In the genomic region with DNA sequence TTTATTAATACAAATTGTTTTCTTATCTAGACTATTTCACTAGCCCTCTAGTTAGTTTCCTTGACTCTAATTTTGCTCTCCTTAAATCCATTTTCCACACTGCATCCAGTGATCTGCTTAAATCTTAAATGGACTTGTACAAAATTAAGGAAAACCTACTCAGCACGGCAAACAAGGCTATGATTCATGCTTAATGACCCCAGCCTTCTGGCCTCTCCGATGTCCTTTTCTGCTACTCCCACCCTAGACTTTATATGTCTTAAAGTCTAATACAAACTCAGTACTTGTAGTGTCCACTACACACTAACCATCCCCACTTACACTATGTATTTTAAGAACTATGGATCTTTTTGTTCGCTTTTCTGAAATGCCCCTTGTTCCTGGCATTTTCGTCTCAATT, we compare ENCODE assay signal across 7 cellular contexts. TPM values are rescaled to one million over a fixed set of nuclear protein-coding genes. Genes with fewer than 3 reads are reported as not detected.
DNase-seq lines count a peak whose midpoint lies in the region; ATAC-seq and TF ChIP-seq lines count a peak whose summit lies in the region.

No MANE protein-coding gene starts in this region.

- H3K36me3 ChIP-seq in GM23248 (ENCODE audit: low read depth) = peaks cover 4% of the 10 kb centered on the region; the same call in 1 of the 2 replicates
- H3K36me3 ChIP-seq in skeletal muscle tissue (ENCODE audit: control insufficient read depth in 3 of 3, insufficient read depth in 3 of 3, low read length in 3 of 3) = peaks cover 0 to 4% (median 3%) of the 10 kb centered on the region in 3 donors

- CTCF ChIA-PET in RWPE1 (lab: Yijun Ruan, JAX) = interaction anchor here (0.6 kb wide), 1 partner anchor 346 kb away, joined by 3 read pairs; a partner anchor contains a TSS

- ATAC-seq in activated CD4-positive, CD25-positive, alpha-beta regulatory T cell treated with anti-CD3 and anti-CD28 coated beads, Interleukin-2, amount 50 U/mL, for 24 hours = no peak
- no peak for ATAC-seq in HG03571 (IDR thresholded peaks at IDR 0.05; ENCODE audit: unreplicated experiment)

- peaks cover 26% of the 10 kb centered on the region for H3F3A ChIP-seq in GM23248 (ENCODE audit: insufficient read depth)

- WGBS in GM23248 (ENCODE audit: low coverage in 1 of 2, low lambda C conversion rate in 2 of 2, missing lambda C conversion rate in 2 of 2), 2 experiments = 21 to 27% methylated on average over 4 of the region's 4 CpGs

- H3K27ac ChIP-seq in GM23248 = peak overlapping the region; percentile 99
- no peak overlapping the region for H3K27ac ChIP-seq in RWPE1
- peak overlapping the region; percentile 26 for H3K27ac ChIP-seq in skeletal muscle tissue (ENCODE audit: low read depth, low read length)

- DNase-seq in GM23248 (peak; percentile 63), RWPE1 (ENCODE audit: low spot score) (peak; percentile 17), fibroblast of pulmonary artery (ENCODE audit: low read depth) (peak; percentile 48)
- DNase-seq in stimulated activated CD4-positive, alpha-beta T cell treated with anti-CD3 and anti-CD28 coated beads, Interleukin-4, amount 100 ng/mL, for 24 hours = no peak

- no peaks in the 10 kb centered on the region for H3K9me3 ChIP-seq in GM23248 (ENCODE audit: low read depth)
- no peaks in the 10 kb centered on the region for H3K9me3 ChIP-seq in skeletal muscle tissue (ENCODE audit: control insufficient read depth in 3 of 3, low read length in 3 of 3)

- in situ Hi-C loops in GM23248 (cut with MboI) = no loop called here

- H3K9me2 ChIP-seq in GM23248 (ENCODE audit: insufficient read depth) = no peaks in the 10 kb centered on the region

- no peak overlapping the region for H2AFZ ChIP-seq in GM23248

- TF ChIP-seq CTCF in RWPE1 (conservative IDR thresholded peaks at IDR 0.05; ENCODE audit: low read depth) (no peak), fibroblast of pulmonary artery (IDR thresholded peaks at IDR 0.05; ENCODE audit: low read length, missing control alignments) (no peak)

- H3K27me3 ChIP-seq in GM23248 (replicated peaks; ENCODE audit: insufficient read depth) (no peaks in the 10 kb centered on the region), skeletal muscle tissue (ENCODE audit: control insufficient read depth in 3 of 3, insufficient read depth in 3 of 3, low read length in 3 of 3) (no peaks in the 10 kb centered on the region)

- H4K20me1 ChIP-seq in GM23248 (ENCODE audit: insufficient read depth) = no peaks in the 10 kb centered on the region; the same call in 1 of the 2 replicates

- peak overlapping the region; percentile 91 for H3K4me3 ChIP-seq in GM23248
- H3K4me3 ChIP-seq in fibroblast of pulmonary artery (replicated peaks; ENCODE audit: low read depth, low read length) = peak overlapping the region; percentile 98
- peak overlapping the region in 2 of 3 donors; percentile 97 for H3K4me3 ChIP-seq in skeletal muscle tissue (ENCODE audit: low read length in 3 of 3)

- H3K9ac ChIP-seq in GM23248 (peak overlapping the region; percentile 99), skeletal muscle tissue (ENCODE audit: low read depth in 1 of 3, low read length in 3 of 3) (peak overlapping the region; percentile 5 to 99 (median 47))

- H3K79me2 ChIP-seq in GM23248 (ENCODE audit: insufficient read depth) = peaks cover 83% of the 10 kb centered on the region

- peak overlapping the region; percentile 88 for H3K4me2 ChIP-seq in GM23248 (ENCODE audit: unreplicated experiment)

- POLR2A ChIA-PET in RWPE1 (lab: Yijun Ruan, JAX; ENCODE audit: low non-redundant PET) = no interaction called here

- H3K4me1 ChIP-seq in GM23248 (ENCODE audit: insufficient read depth) = peaks cover 22% of the 10 kb centered on the region; the same call in 1 of the 2 replicates
- peaks cover 8 to 25% (median 19%) of the 10 kb centered on the region in 3 donors for H3K4me1 ChIP-seq in skeletal muscle tissue (ENCODE audit: control insufficient read depth in 3 of 3, insufficient read depth in 3 of 3, low read length in 3 of 3)

RNA-seq across cellular contexts. Expression of a gene that starts 2.2 kb away (rescaled TPM):
- total RNA-seq in GM23248 (2014; rRNA removed; shearing (Covaris generic)) = 37.4 and 39.0 TPM in 2 replicates
- 49.2 and 53.9 TPM in 2 replicates for polyA plus RNA-seq in GM23248 (2016; fragmentation: Nextera tagmentation; extraction: Ambion mirVana)
- 16.7 TPM for total RNA-seq in skeletal muscle tissue

RNA-seq across cellular contexts. Expression of a gene that starts 2.5 kb away (rescaled TPM):
- total RNA-seq in GM23248 (2014; rRNA removed; shearing (Covaris generic)) = 7.8 and 9.7 TPM in 2 replicates
- polyA plus RNA-seq in GM23248 (2016; fragmentation: Nextera tagmentation; extraction: Ambion mirVana) = 5.7 and 8.8 TPM in 2 replicates
- total RNA-seq in skeletal muscle tissue = 1.6 TPM
